13 cellular contexts compared by ENCODE assay signal in genomic region chr14:50403433-50403832, GRCh38. TPM values are rescaled to one million over a fixed set of nuclear protein-coding genes. Genes with fewer than 3 reads are reported as not detected.
DNase-seq lines count a peak whose midpoint lies in the region; ATAC-seq and TF ChIP-seq lines count a peak whose summit lies in the region.
"Had no signal": no experiment of that assay in that cellular context is flagged by ENCODE, and none has a peak within 500 bp of the region (broad histone marks: within the 10 kb centered on the region; RNA-seq: fewer than 3 reads in every experiment).

No MANE protein-coding gene starts in this region.

- H3K14ac ChIP-seq in mesenchymal stem cell (ENCODE audit: low read length in 2 of 2) = no peak overlapping the region

- intact Hi-C loops in activated CD8-positive, alpha-beta T cell treated with anti-CD3 and anti-CD28 coated beads for 36 hours (cut with micrococcal nuclease) = no loop called here

- no peak overlapping the region for H2BK120ac ChIP-seq in mesenchymal stem cell (ENCODE audit: low read depth, low read length)

- no peak overlapping the region for H4K8ac ChIP-seq in mesenchymal stem cell (ENCODE audit: low read length)

- peak; percentile 62 for DNase-seq in DMS79 treated with DMSO at 0.1 percent for 48 hours (lab: John Stamatoyannopoulos, UW)
- peak; percentile 21 for DNase-seq in M059J (ENCODE audit: low read depth)
- DNase-seq in WTC11 (ENCODE audit: low spot score) = no peak
- DNase-seq in mesenchymal stem cell = peak; percentile 80
- DNase-seq in activated CD8-positive, alpha-beta T cell treated with anti-CD3 and anti-CD28 coated beads for 36 hours = no peak
- no peak for DNase-seq in GM10248 (ENCODE audit: extremely low spot score)
- DNase-seq in SIG-M5 treated with dmso at 0.1 percent for 504 hours (lab: John Stamatoyannopoulos, UW; ENCODE audit: unreplicated experiment) = no peak
- DNase-seq: activated naive CD4-positive, alpha-beta T cell treated with anti-CD3 and anti-CD28 coated beads, Interleukin-2, amount 50 U/mL, for 16 hours; NCI-H2081; stimulated activated naive CD8-positive, alpha-beta T cell treated with anti-CD3 and anti-CD28 coated beads, Interleukin-15, amount 100 ng/mL, for 72 hours had no signal

- no peak overlapping the region for H3K4ac ChIP-seq in mesenchymal stem cell (ENCODE audit: low read depth in 1 of 2, low read length in 2 of 2)

- no peak overlapping the region for H3K4me2 ChIP-seq in mesenchymal stem cell (ENCODE audit: low read length, poor library complexity, severe bottlenecking)

- no peak for ATAC-seq in WTC11
- ATAC-seq in activated CD8-positive, alpha-beta T cell treated with anti-CD3 and anti-CD28 coated beads for 36 hours = no peak
- ATAC-seq in GM19328 (IDR thresholded peaks at IDR 0.05; ENCODE audit: unreplicated experiment) = no peak
- ATAC-seq: stimulated activated naive CD8-positive, alpha-beta T cell treated with anti-CD3 and anti-CD28 coated beads, Interleukin-15, amount 100 ng/mL, for 72 hours had no signal

- no peaks in the 10 kb centered on the region for H3K27me3 ChIP-seq in mesenchymal stem cell (ENCODE audit: control insufficient read depth in 1 of 2, insufficient read depth in 1 of 2, low read length in 2 of 2)

- no peak overlapping the region for H3K18ac ChIP-seq in mesenchymal stem cell (ENCODE audit: low read depth in 1 of 2, low read length in 2 of 2)

- no peak overlapping the region for H3K4me3 ChIP-seq in mesenchymal stem cell (ENCODE audit: insufficient read depth in 1 of 2, low read depth in 1 of 2, low read length in 2 of 2)

- no peak overlapping the region for H3K9ac ChIP-seq in mesenchymal stem cell (ENCODE audit: low read length)

- H3K9me3 ChIP-seq in mesenchymal stem cell (ENCODE audit: control insufficient read depth, low read length) = no peaks in the 10 kb centered on the region

- H3K36me3 ChIP-seq in mesenchymal stem cell (ENCODE audit: control insufficient read depth in 1 of 2, insufficient read depth in 2 of 2, low read depth in 1 of 2, low read length in 2 of 2) = no peaks in the 10 kb centered on the region

- peaks cover 11% of the 10 kb centered on the region for H3K4me1 ChIP-seq in mesenchymal stem cell (ENCODE audit: control insufficient read depth, insufficient read depth, low read depth, low read length)

- POLR2A ChIA-PET in WTC11 (lab: Charles Lee) (no interaction called here), GM10248 (lab: Yijun Ruan, JAX) (no interaction called here)
- POLR2A ChIA-PET in activated CD8-positive, alpha-beta T cell treated with anti-CD3 and anti-CD28 coated beads for 36 hours (lab: Charles Lee) = no interaction called here

- H3K4me3 Mint-ChIP-seq in WTC11 = no peak overlapping the region
- no peak overlapping the region for H3K4me3 Mint-ChIP-seq in activated CD8-positive, alpha-beta T cell treated with anti-CD3 and anti-CD28 coated beads for 36 hours
- H3K4me3 Mint-ChIP-seq: B cell; central memory CD8-positive, alpha-beta T cell; stimulated activated naive CD8-positive, alpha-beta T cell treated with anti-CD3 and anti-CD28 coated beads, Interleukin-15, amount 100 ng/mL, for 72 hours had no signal

- H2AFZ ChIP-seq in mesenchymal stem cell (ENCODE audit: low read depth, low read length) = no peak overlapping the region

- peaks cover 4% of the 10 kb centered on the region for H3K27me3 Mint-ChIP-seq in WTC11 (ENCODE audit: low read depth)
- H3K27me3 Mint-ChIP-seq in activated CD8-positive, alpha-beta T cell treated with anti-CD3 and anti-CD28 coated beads for 36 hours = no peaks in the 10 kb centered on the region
- H3K27me3 Mint-ChIP-seq: B cell; central memory CD8-positive, alpha-beta T cell; stimulated activated naive CD8-positive, alpha-beta T cell treated with anti-CD3 and anti-CD28 coated beads, Interleukin-15, amount 100 ng/mL, for 72 hours had no signal

- H3K36me3 Mint-ChIP-seq in WTC11 = no peaks in the 10 kb centered on the region
- H3K36me3 Mint-ChIP-seq in activated CD8-positive, alpha-beta T cell treated with anti-CD3 and anti-CD28 coated beads for 36 hours (ENCODE audit: low read depth) = no peaks in the 10 kb centered on the region

- no peak overlapping the region for H2BK5ac ChIP-seq in mesenchymal stem cell (ENCODE audit: low read depth, low read length, poor library complexity, severe bottlenecking)

- peaks cover 14% of the 10 kb centered on the region for H3K9me3 Mint-ChIP-seq in WTC11
- peaks cover 5% of the 10 kb centered on the region for H3K9me3 Mint-ChIP-seq in activated CD8-positive, alpha-beta T cell treated with anti-CD3 and anti-CD28 coated beads for 36 hours

- no peak overlapping the region for H3K27ac ChIP-seq in mesenchymal stem cell (ENCODE audit: low read length, poor library complexity, severe bottlenecking)

- TF ChIP-seq CTCF in WTC11 (IDR thresholded peaks at IDR 0.05) (no peak), GM10248 (IDR thresholded peaks at IDR 0.05; ENCODE audit: control extremely low read depth, extremely low read depth, low read depth, missing control alignments) (no peak)
- no peak for TF ChIP-seq CTCF in activated CD8-positive, alpha-beta T cell treated with anti-CD3 and anti-CD28 coated beads for 36 hours (IDR thresholded peaks at IDR 0.05)

- CTCF ChIA-PET in WTC11 (lab: Charles Lee) = interaction anchor here (1.5 kb wide), 1 partner anchor 15 kb away, joined by 3 read pairs; no protein-coding TSS in a partner anchor
- CTCF ChIA-PET in activated CD8-positive, alpha-beta T cell treated with anti-CD3 and anti-CD28 coated beads for 36 hours (lab: Charles Lee) = interaction anchor here (0.6 to 0.7 kb wide), 2 partner anchors 84 to 383 kb away, joined by 3 to 4 read pairs; no protein-coding TSS in a partner anchor
- CTCF ChIA-PET in GM10248 (lab: Yijun Ruan, JAX) = interaction anchor here (0.8 to 1.4 kb wide), 4 partner anchors 10 to 86 kb away, joined by 3 to 4 read pairs (median 3); no protein-coding TSS in a partner anchor

- H2BK12ac ChIP-seq in mesenchymal stem cell (ENCODE audit: low read length in 2 of 2) = peak overlapping the region in 1 of 2 experiments; percentile 34

- H4K91ac ChIP-seq in mesenchymal stem cell (ENCODE audit: low read length) = no peak overlapping the region

- no peaks in the 10 kb centered on the region for H3K79me1 ChIP-seq in mesenchymal stem cell (replicated peaks; ENCODE audit: low read length, poor library complexity, severe bottlenecking)

- H3K4me1 Mint-ChIP-seq in WTC11 = peaks cover 22% of the 10 kb centered on the region
- H3K4me1 Mint-ChIP-seq in activated CD8-positive, alpha-beta T cell treated with anti-CD3 and anti-CD28 coated beads for 36 hours (ENCODE audit: low read depth) = no peaks in the 10 kb centered on the region
- H3K4me1 Mint-ChIP-seq: stimulated activated naive CD8-positive, alpha-beta T cell treated with anti-CD3 and anti-CD28 coated beads, Interleukin-15, amount 100 ng/mL, for 72 hours had no signal

- no peak overlapping the region for H2BK15ac ChIP-seq in mesenchymal stem cell (ENCODE audit: low read depth, poor library complexity, severe bottlenecking)

- H3K23ac ChIP-seq in mesenchymal stem cell (ENCODE audit: low read length in 2 of 2) = no peak overlapping the region

- no peak overlapping the region for H2AK5ac ChIP-seq in mesenchymal stem cell (ENCODE audit: low read length, severe bottlenecking)

- H3K27ac Mint-ChIP-seq in WTC11 = peak overlapping the region; percentile 43; the same call in 1 of the 2 replicates
- no peak overlapping the region for H3K27ac Mint-ChIP-seq in activated CD8-positive, alpha-beta T cell treated with anti-CD3 and anti-CD28 coated beads for 36 hours
- H3K27ac Mint-ChIP-seq: B cell; stimulated activated naive CD8-positive, alpha-beta T cell treated with anti-CD3 and anti-CD28 coated beads, Interleukin-15, amount 100 ng/mL, for 72 hours had no signal

TF ChIP-seq in WTC11, 78 proteins besides CTCF, POLR2A, EP300 and RAD21 (continues in another document):
- TF ChIP-seq CREM (CRISPR knock-in tag; IDR thresholded peaks at IDR 0.05) (no peak), ZNF425 (CRISPR knock-in tag; conservative IDR thresholded peaks at IDR 0.05) (no peak), TEAD1 (CRISPR knock-in tag; IDR thresholded peaks at IDR 0.05) (no peak), HMGXB4 (CRISPR knock-in tag; IDR thresholded peaks at IDR 0.05) (no peak), OVOL2 (CRISPR knock-in tag; IDR thresholded peaks at IDR 0.05; ENCODE audit: borderline replicate concordance) (no peak), NFYB (CRISPR knock-in tag; conservative IDR thresholded peaks at IDR 0.05; ENCODE audit: low read depth) (no peak), ZNF232 (CRISPR knock-in tag; IDR thresholded peaks at IDR 0.05) (no peak)

RNA-seq across cellular contexts. Expression of gene CDKL1, which starts 6.8 kb away (rescaled TPM):
- total RNA-seq in M059J (2014; rRNA removed; shearing (Covaris generic)) = 1.7 and 3.7 TPM in 2 replicates
- total RNA-seq in WTC11 (2021) = 2.0 to 3.6 TPM (median 2.0 TPM) in 3 replicates
- polyA plus RNA-seq in mesenchymal stem cell (2013, experiment 1 of 2) = 6.5 TPM
- polyA plus RNA-seq in mesenchymal stem cell (2013, experiment 2 of 2) = 4.4 TPM
- total RNA-seq in activated CD8-positive, alpha-beta T cell treated with anti-CD3 and anti-CD28 coated beads for 36 hours = 1 to 10 TPM; 3.3 to 7.7 TPM

Comparison
In these comparisons a context has a peak if more than half of its experiments do, and no peak if none do; other contexts are left out.
1. DNase-seq: peak in DMS79 treated with DMSO at 0.1 percent for 48 hours (single experiment), M059J (single experiment) and mesenchymal stem cell (single experiment); none in WTC11 (single experiment), activated CD8-positive, alpha-beta T cell treated with anti-CD3 and anti-CD28 coated beads for 36 hours (single experiment), GM10248 (single experiment) and SIG-M5 treated with dmso at 0.1 percent for 504 hours (single experiment).